Comparison of ENCODE assay signal across 1 cellular context in genomic region chr6:70944321-70944720, GRCh38. TPM values are rescaled to one million over a fixed set of nuclear protein-coding genes. Genes with fewer than 3 reads are reported as not detected.
"Had no signal": no experiment of that assay in that cellular context is flagged by ENCODE, and none has a peak within 500 bp of the region (broad histone marks: within the 10 kb centered on the region; RNA-seq: fewer than 3 reads in every experiment).

No MANE protein-coding gene starts in this region.

RNA-seq across cellular contexts. Expression of gene B3GAT2, which starts 12.5 kb away (rescaled TPM):
- total RNA-seq: GM12878 had no signal
